ENCODE assay signal across 8 cellular contexts in the genomic region with DNA sequence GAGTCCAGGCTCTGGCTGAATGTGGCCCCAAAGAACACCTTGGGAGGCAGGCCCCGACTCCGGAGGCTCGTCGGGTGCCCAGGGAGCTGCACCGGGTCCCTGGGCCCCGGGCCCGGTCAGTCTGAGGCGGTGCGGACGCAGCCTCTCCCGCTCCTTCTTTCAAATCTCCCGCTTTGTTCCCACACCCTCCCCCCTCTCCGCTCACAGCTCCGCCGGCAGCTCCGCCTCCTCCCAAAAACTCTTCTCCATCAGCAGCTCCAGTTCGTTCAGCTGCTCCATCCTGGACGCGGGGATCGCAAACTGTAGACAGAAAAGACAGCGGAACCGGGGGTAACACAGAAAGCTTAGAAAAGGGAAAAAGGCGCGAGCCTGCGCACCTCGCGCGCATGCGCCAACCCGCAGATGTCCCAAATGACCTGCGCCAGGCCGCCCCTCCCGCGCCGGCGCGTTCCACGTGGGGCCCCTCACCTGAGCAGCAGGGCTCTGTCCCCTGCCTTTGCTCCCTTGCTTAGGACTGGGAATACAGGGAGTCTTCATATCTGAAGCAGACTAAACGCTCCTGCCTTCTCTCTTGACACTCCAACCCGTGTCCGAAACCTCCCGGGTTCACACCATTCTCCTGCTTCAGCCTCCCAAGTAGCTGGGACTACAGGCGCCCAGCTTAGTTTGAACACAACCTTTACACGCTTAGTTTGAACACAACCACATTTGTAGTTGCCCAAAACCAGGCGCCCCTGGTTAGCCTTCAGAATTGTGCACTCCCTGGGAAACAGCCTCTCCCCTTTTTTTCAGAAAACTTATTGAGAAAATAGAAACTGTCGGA.
DNase-seq lines count a peak whose midpoint lies in the region; ATAC-seq lines count a peak whose summit lies in the region.

A gene with protein sequence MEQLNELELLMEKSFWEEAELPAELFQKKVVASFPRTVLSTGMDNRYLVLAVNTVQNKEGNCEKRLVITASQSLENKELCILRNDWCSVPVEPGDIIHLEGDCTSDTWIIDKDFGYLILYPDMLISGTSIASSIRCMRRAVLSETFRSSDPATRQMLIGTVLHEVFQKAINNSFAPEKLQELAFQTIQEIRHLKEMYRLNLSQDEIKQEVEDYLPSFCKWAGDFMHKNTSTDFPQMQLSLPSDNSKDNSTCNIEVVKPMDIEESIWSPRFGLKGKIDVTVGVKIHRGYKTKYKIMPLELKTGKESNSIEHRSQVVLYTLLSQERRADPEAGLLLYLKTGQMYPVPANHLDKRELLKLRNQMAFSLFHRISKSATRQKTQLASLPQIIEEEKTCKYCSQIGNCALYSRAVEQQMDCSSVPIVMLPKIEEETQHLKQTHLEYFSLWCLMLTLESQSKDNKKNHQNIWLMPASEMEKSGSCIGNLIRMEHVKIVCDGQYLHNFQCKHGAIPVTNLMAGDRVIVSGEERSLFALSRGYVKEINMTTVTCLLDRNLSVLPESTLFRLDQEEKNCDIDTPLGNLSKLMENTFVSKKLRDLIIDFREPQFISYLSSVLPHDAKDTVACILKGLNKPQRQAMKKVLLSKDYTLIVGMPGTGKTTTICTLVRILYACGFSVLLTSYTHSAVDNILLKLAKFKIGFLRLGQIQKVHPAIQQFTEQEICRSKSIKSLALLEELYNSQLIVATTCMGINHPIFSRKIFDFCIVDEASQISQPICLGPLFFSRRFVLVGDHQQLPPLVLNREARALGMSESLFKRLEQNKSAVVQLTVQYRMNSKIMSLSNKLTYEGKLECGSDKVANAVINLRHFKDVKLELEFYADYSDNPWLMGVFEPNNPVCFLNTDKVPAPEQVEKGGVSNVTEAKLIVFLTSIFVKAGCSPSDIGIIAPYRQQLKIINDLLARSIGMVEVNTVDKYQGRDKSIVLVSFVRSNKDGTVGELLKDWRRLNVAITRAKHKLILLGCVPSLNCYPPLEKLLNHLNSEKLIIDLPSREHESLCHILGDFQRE (minus strand): TSS at position 388 of the 823 bp plus-strand sequence. CDS start 109 bp downstream, at position 279.

- peak; percentile 69 for ATAC-seq in GM18873 (IDR thresholded peaks at IDR 0.05; ENCODE audit: low FRiP score, unreplicated experiment)
- peak; percentile 74 for ATAC-seq in HG03108 (IDR thresholded peaks at IDR 0.05; ENCODE audit: unreplicated experiment)

- DNase-seq in AG08396 (ENCODE audit: low spot score), result peak; percentile 92
- DNase-seq in NCI-H2227 (lab: John Stamatoyannopoulos, UW; ENCODE audit: unreplicated experiment), result peak; percentile 86
- DNase-seq in activated CD4-positive, CD25-positive, alpha-beta regulatory T cell (lab: John Stamatoyannopoulos, UW), result peak; percentile 26 to 61 (median 44)
- peak in 57 of 61 donors; percentile 4 to 78 (median 51) for DNase-seq in caudate nucleus (lab: John Stamatoyannopoulos, UW)
- DNase-seq in iris pigment epithelial cell (ENCODE audit: low read depth), result peak; percentile 36
- peak; percentile 61 to 73 (median 62) for DNase-seq in stimulated activated CD4-positive, alpha-beta T cell treated with anti-CD3 and anti-CD28 coated beads, Interleukin-12 subunit alpha, Interleukin-12 subunit beta, amount 100 ng/mL, for 48 hours (ENCODE audit: low read depth in 2 of 3, low spot score in 1 of 3)

- H3K27ac ChIP-seq in caudate nucleus (ENCODE audit: low read depth, low read length), result peak within 1 kb of the TSS; percentile 27

Comparison
In these comparisons a context has a peak if more than half of its experiments do, and no peak if none do; other contexts are left out.
1. Peak in every context shown above with its lines: DNase-seq, ATAC-seq and H3K27ac ChIP-seq.
2. DNase-seq: peak in every context shown above with its lines; median percentile 92 in AG08396; 86 in NCI-H2227; 62 in stimulated activated CD4-positive, alpha-beta T cell treated with anti-CD3 and anti-CD28 coated beads, Interleukin-12 subunit alpha, Interleukin-12 subunit beta, amount 100 ng/mL, for 48 hours; 51 in caudate nucleus; 44 in activated CD4-positive, CD25-positive, alpha-beta regulatory T cell; 36 in iris pigment epithelial cell.